In genomic region chr4:104093247-104093646, GRCh38 we compare ENCODE assay signal across 25 cellular contexts.
"Had no signal": no experiment of that assay in that cellular context is flagged by ENCODE, and none has a peak within 500 bp of the region (broad histone marks: within the 10 kb centered on the region; RNA-seq: fewer than 3 reads in every experiment).

No MANE protein-coding gene starts in this region.

- H3K4me1 ChIP-seq: colonic mucosa, gastrocnemius medialis, heart left ventricle, left lung, psoas muscle, sigmoid colon, tibial nerve, upper lobe of left lung had no signal

- H3K9me3 ChIP-seq: colonic mucosa, thoracic aorta had no signal

- H3K27me3 ChIP-seq: colonic mucosa, gastrocnemius medialis, heart left ventricle, hepatocyte, left lung, sigmoid colon, tibial nerve, upper lobe of left lung had no signal

- H3K36me3 ChIP-seq: colonic mucosa, gastrocnemius medialis, heart left ventricle, left lung, sigmoid colon, thoracic aorta, tibial nerve, upper lobe of left lung had no signal

- DNase-seq: colonic mucosa; effector CD8-positive, alpha-beta T cell; endodermal cell; foreskin fibroblast; gastrocnemius medialis; heart left ventricle; left cardiac atrium; left lung; mesenchymal stem cell; mucosa of descending colon; naive B cell; nucleus accumbens; psoas muscle; right cardiac atrium; sigmoid colon; stimulated activated CD4-positive, alpha-beta T cell treated with anti-CD3 and anti-CD28 coated beads, Interleukin-4, amount 100 ng/mL, for 4 hours; stimulated activated naive CD8-positive, alpha-beta T cell treated with anti-CD3 and anti-CD28 coated beads, Interleukin-15, Interleukin-2, amounts not matched to agents 100 U/mL and 50 U/mL, for 24 hours; upper lobe of left lung had no signal

- ATAC-seq: esophagus mucosa; gastrocnemius medialis; heart left ventricle; left cardiac atrium; left lung; mucosa of descending colon; natural killer cell treated with Interleukin-12 subunit alpha and Interleukin-12 subunit beta and Interleukin-15 and Interleukin-18, amount 100 ng/mL, for 72 hours; psoas muscle; right cardiac atrium; stimulated activated memory B cell treated with anti-CD40 and anti-IgM and Interleukin-4, amounts not matched to agents 10 μg/mL and 1 μg/mL and 100 μg/mL, for 72 hours; stimulated activated naive CD8-positive, alpha-beta T cell treated with anti-CD3 and anti-CD28 coated beads, Interleukin-15, Interleukin-2, amounts not matched to agents 100 U/mL and 50 U/mL, for 24 hours had no signal

- H3K4me3 ChIP-seq: colonic mucosa, gastrocnemius medialis, heart left ventricle, hepatocyte, left lung, mucosa of descending colon, psoas muscle, sigmoid colon, thoracic aorta, tibial nerve, upper lobe of left lung had no signal

- H3K27ac ChIP-seq: colonic mucosa, epithelial cell of prostate, gastrocnemius medialis, heart left ventricle, hepatocyte, left lung, psoas muscle, sigmoid colon, thoracic aorta, tibial nerve, upper lobe of left lung had no signal
